Comparison of ENCODE assay signal across 12 cellular contexts in the genomic region with DNA sequence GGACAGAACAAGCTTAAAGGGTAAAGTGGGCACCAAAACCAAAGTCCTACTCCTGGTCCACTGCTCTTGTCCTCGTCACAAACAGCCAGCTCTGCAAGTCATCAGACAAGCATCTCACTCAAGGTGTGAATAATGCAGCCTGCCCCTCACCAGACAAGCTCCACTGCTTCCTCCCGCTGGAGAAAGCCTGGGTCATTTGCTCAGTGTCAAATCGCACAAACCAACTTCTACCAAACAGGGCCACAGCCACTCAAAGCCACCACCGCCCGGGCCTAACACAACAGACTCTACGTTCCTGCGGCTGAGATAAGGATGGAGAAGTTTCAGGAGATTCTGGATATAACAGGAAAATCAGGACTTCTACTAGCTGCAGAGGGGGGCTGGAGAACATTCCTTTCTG. TPM values are rescaled to one million over a fixed set of nuclear protein-coding genes. Genes with fewer than 3 reads are reported as not detected.
DNase-seq lines count a peak whose midpoint lies in the region; ATAC-seq, FAIRE-seq and TF ChIP-seq lines count a peak whose summit lies in the region.
"Had no signal": no experiment of that assay in that cellular context is flagged by ENCODE, and none has a peak within 500 bp of the region (broad histone marks: within the 10 kb centered on the region; RNA-seq: fewer than 3 reads in every experiment).

No MANE protein-coding gene starts in this region.

- H4K20me1 ChIP-seq in BLaER1 treated with 17β-estradiol and CSF1 and Interleukin-3, amounts not matched to agents 10 nM and 100 nM, result peaks cover 20 to 71% (median 42%) of the 10 kb centered on the region in 11 experiments; a peak in 19 of 22 replicates
- H4K20me1 ChIP-seq in H9 (ENCODE audit: control insufficient read depth, insufficient read depth, insufficient read length) (peaks cover 5% of the 10 kb centered on the region), mammary epithelial cell (ENCODE audit: insufficient read depth, low read length) (no peaks in the 10 kb centered on the region)

- H3K9me3 ChIP-seq in BLaER1 treated with 17β-estradiol and CSF1 and Interleukin-3, amounts not matched to agents 10 nM and 100 nM (replicated peaks in 1 of 11), result no peaks in the 10 kb centered on the region
- no peaks in the 10 kb centered on the region for H3K9me3 ChIP-seq in H9 (ENCODE audit: control insufficient read depth, low read depth, low read length)
- no peaks in the 10 kb centered on the region for H3K9me3 ChIP-seq in mammary epithelial cell (replicated peaks; ENCODE audit: insufficient read depth, low read length)
- no peaks in the 10 kb centered on the region for H3K9me3 ChIP-seq in Peyer's patch

- WGBS in H9 (ENCODE audit: extremely low coverage, insufficient read length, low lambda C conversion rate), result no CpG with 5 or more reads among the region's 7 CpGs
- 34% methylated on average over 7 of the region's 7 CpGs for WGBS in mammary epithelial cell (ENCODE audit: low coverage, missing lambda C conversion rate)

- peak overlapping the region; percentile 89 to 100 (median 99); a peak in 21 of 22 replicates for H3K4me2 ChIP-seq in BLaER1 treated with 17β-estradiol and CSF1 and Interleukin-3, amounts not matched to agents 10 nM and 100 nM
- no peak overlapping the region for H3K4me2 ChIP-seq in H9 (ENCODE audit: insufficient read depth, insufficient read length, low read length)
- peak overlapping the region; percentile 98 for H3K4me2 ChIP-seq in mammary epithelial cell (ENCODE audit: insufficient read depth, low read depth, low read length)

- no peak overlapping the region for H2BK20ac ChIP-seq in H9 (ENCODE audit: low read depth, low read length, poor library complexity, severe bottlenecking)

- peaks cover 58 to 67% (median 63%) of the 10 kb centered on the region in 3 experiments for H3K36me3 Mint-ChIP-seq in H9 (ENCODE audit: insufficient read depth in 1 of 3, low read depth in 3 of 3)
- H3K36me3 Mint-ChIP-seq in natural killer cell treated with Interleukin-12 subunit alpha and Interleukin-12 subunit beta and Interleukin-15 and Interleukin-18, amount 100 ng/mL, for 72 hours, result peaks cover 51% of the 10 kb centered on the region

- H2BK120ac ChIP-seq in H9 (ENCODE audit: low read depth, low read length, poor library complexity, severe bottlenecking), result no peak overlapping the region

- H3K9ac ChIP-seq in BLaER1 treated with 17β-estradiol and CSF1 and Interleukin-3, amounts not matched to agents 10 nM and 100 nM, result peak overlapping the region in 1 of 11 experiments; percentile 78; a peak in 1 of 22 replicates
- H3K9ac ChIP-seq in H9 (ENCODE audit: extremely low read depth, insufficient read length, low read length), result no peak overlapping the region
- no peak overlapping the region for H3K9ac ChIP-seq in mammary epithelial cell (ENCODE audit: insufficient read depth, low read length)

- no peak overlapping the region for H3K27ac ChIP-seq in BLaER1 treated with 17β-estradiol and CSF1 and Interleukin-3, amounts not matched to agents 10 nM and 100 nM
- H3K27ac ChIP-seq in H9 (ENCODE audit: insufficient read length, low read depth, low read length) (no peak overlapping the region), mammary epithelial cell (ENCODE audit: insufficient read depth, low read depth, low read length) (no peak overlapping the region), Peyer's patch (no peak overlapping the region)

- no peaks in the 10 kb centered on the region for H3K9me3 Mint-ChIP-seq in H9
- H3K9me3 Mint-ChIP-seq in natural killer cell treated with Interleukin-12 subunit alpha and Interleukin-12 subunit beta and Interleukin-15 and Interleukin-18, amount 100 ng/mL, for 72 hours, result no peaks in the 10 kb centered on the region

- no peaks in the 10 kb centered on the region for H3K27me3 Mint-ChIP-seq in H9 (ENCODE audit: low read depth)
- H3K27me3 Mint-ChIP-seq in natural killer cell treated with Interleukin-12 subunit alpha and Interleukin-12 subunit beta and Interleukin-15 and Interleukin-18, amount 100 ng/mL, for 72 hours, result no peaks in the 10 kb centered on the region

- H3K36me3 ChIP-seq in BLaER1 treated with 17β-estradiol and CSF1 and Interleukin-3, amounts not matched to agents 10 nM and 100 nM, result peaks cover 47 to 56% (median 51%) of the 10 kb centered on the region in 11 experiments
- peaks cover 12% of the 10 kb centered on the region for H3K36me3 ChIP-seq in mammary epithelial cell (ENCODE audit: insufficient read depth, low read length)
- H3K36me3 ChIP-seq in Peyer's patch, result peaks cover 0 to 45% (median 0%) of the 10 kb centered on the region in 3 donors

- peak overlapping the region; percentile 85 to 89 for H3K4me3 Mint-ChIP-seq in H9
- peak overlapping the region; percentile 90 for H3K4me3 Mint-ChIP-seq in natural killer cell treated with Interleukin-12 subunit alpha and Interleukin-12 subunit beta and Interleukin-15 and Interleukin-18, amount 100 ng/mL, for 72 hours

- dilution Hi-C loops in mammary epithelial cell (cut with HindIII; ENCODE audit: low sequenced_read_pairs), result no loop called here

- peaks cover 40 to 51% of the 10 kb centered on the region in 2 experiments for H3K4me1 Mint-ChIP-seq in H9
- H3K4me1 Mint-ChIP-seq in natural killer cell treated with Interleukin-12 subunit alpha and Interleukin-12 subunit beta and Interleukin-15 and Interleukin-18, amount 100 ng/mL, for 72 hours (ENCODE audit: low read depth in 2 of 2), result peaks cover 71 to 77% of the 10 kb centered on the region in 2 donors

- DNase-seq in H9 (no peak), mammary epithelial cell (peak; percentile 11), Peyer's patch (no peak), HTR-8/SVneo (ENCODE audit: insufficient read length, low spot score) (no peak)
- no peak for DNase-seq in natural killer cell treated with Interleukin-12 subunit alpha and Interleukin-12 subunit beta and Interleukin-15 and Interleukin-18, amount 100 ng/mL, for 72 hours (ENCODE audit: low spot score)
- DNase-seq in activated naive CD4-positive, alpha-beta T cell (lab: John Stamatoyannopoulos, UW), result no peak
- DNase-seq: cerebellar nuclear complex; DMS53; stimulated activated CD4-positive, alpha-beta T cell treated with anti-CD3 and anti-CD28 coated beads, Interleukin-4, amount 100 ng/mL, for 1 hour had no signal

- H2AK5ac ChIP-seq in H9 (ENCODE audit: insufficient read length, low read length), result no peak overlapping the region

- H3K79me1 ChIP-seq in H9 (ENCODE audit: insufficient read depth, low read depth, low read length, poor library complexity, severe bottlenecking), result peaks cover 15% of the 10 kb centered on the region

- no peak for FAIRE-seq in HTR-8/SVneo (lab: Jason Lieb, UNC)
- FAIRE-seq: frontal cortex had no signal

- in situ Hi-C loops in mammary epithelial cell (cut with MboI; ENCODE audit: low sequenced_read_pairs in 2 of 2), result no loop called here

- no peak overlapping the region; the same call in 1 of the 2 replicates for H3K14ac ChIP-seq in H9 (ENCODE audit: insufficient read depth, low read length)

- H3K4ac ChIP-seq in H9 (ENCODE audit: low read depth, low read length), result no peak overlapping the region

- no peak overlapping the region for H4K91ac ChIP-seq in H9 (ENCODE audit: insufficient read length, low read depth, low read length)

- no peak overlapping the region for H3K18ac ChIP-seq in H9 (ENCODE audit: insufficient read length, low read depth, low read length)

- H2BK12ac ChIP-seq in H9 (ENCODE audit: insufficient read length, low read depth, low read length), result no peak overlapping the region

- TF ChIP-seq POLR2A in Peyer's patch (IDR thresholded peaks at IDR 0.05), result no peak

- peak overlapping the region in 1 of 3 experiments; percentile 7; a peak in 1 of 7 replicates for H3K27ac Mint-ChIP-seq in H9
- peak overlapping the region; percentile 80 to 87 for H3K27ac Mint-ChIP-seq in natural killer cell treated with Interleukin-12 subunit alpha and Interleukin-12 subunit beta and Interleukin-15 and Interleukin-18, amount 100 ng/mL, for 72 hours

- H2BK5ac ChIP-seq in H9 (ENCODE audit: insufficient read length, low read length), result no peak overlapping the region

- H3K79me2 ChIP-seq in H9 (ENCODE audit: insufficient read depth, low read length), result peaks cover 41% of the 10 kb centered on the region; the same call in 1 of the 2 replicates
- H3K79me2 ChIP-seq in mammary epithelial cell (ENCODE audit: insufficient read depth, low read length), result peaks cover 39% of the 10 kb centered on the region

- H4K8ac ChIP-seq in H9 (replicated peaks; ENCODE audit: insufficient read length, low read depth, low read length), result no peak overlapping the region

- intact Hi-C loops in mammary epithelial cell (cut with micrococcal nuclease), result loop anchor here (10.0 kb wide), 2 partner anchors 128 to 178 kb away; no protein-coding TSS in a partner anchor

- no peak for ATAC-seq in natural killer cell treated with Interleukin-12 subunit alpha and Interleukin-12 subunit beta and Interleukin-15 and Interleukin-18, amount 100 ng/mL, for 72 hours
- ATAC-seq in HG02623 (IDR thresholded peaks at IDR 0.05; ENCODE audit: unreplicated experiment), result no peak

- no peak overlapping the region for H3K56ac ChIP-seq in H9 (ENCODE audit: insufficient read length, low read depth, low read length)

- no peaks in the 10 kb centered on the region for H3K27me3 ChIP-seq in BLaER1 treated with 17β-estradiol and CSF1 and Interleukin-3, amounts not matched to agents 10 nM and 100 nM
- H3K27me3 ChIP-seq in H9 (ENCODE audit: insufficient read depth, low read length) (no peaks in the 10 kb centered on the region), mammary epithelial cell (ENCODE audit: insufficient read depth, low read length) (no peaks in the 10 kb centered on the region), Peyer's patch (no peaks in the 10 kb centered on the region)

- no peak overlapping the region for H4K5ac ChIP-seq in H9 (ENCODE audit: insufficient read length, low read depth, low read length)

- H2BK15ac ChIP-seq in H9 (ENCODE audit: low read depth, low read length), result no peak overlapping the region

- 0 out of 20 replicates have a peak overlapping the region, but pooled peaks of 1 of the 10 experiments have one; percentile 76 for H3K4me3 ChIP-seq in BLaER1 treated with 17β-estradiol and CSF1 and Interleukin-3, amounts not matched to agents 10 nM and 100 nM
- H3K4me3 ChIP-seq in mammary epithelial cell (replicated peaks in 1 of 3; ENCODE audit: insufficient read depth in 1 of 3, low read depth in 2 of 3, low read length in 3 of 3) (no peak overlapping the region), Peyer's patch (no peak overlapping the region)

- peaks cover 14% of the 10 kb centered on the region for H3K23me2 ChIP-seq in H9 (ENCODE audit: insufficient read length, low read depth, low read length, poor library complexity, severe bottlenecking)

- TF ChIP-seq CTCF in H9 (conservative IDR thresholded peaks at IDR 0.05), result no peak
- TF ChIP-seq CTCF in mammary epithelial cell (conservative IDR thresholded peaks at IDR 0.05 in 1 of 2, IDR thresholded peaks at IDR 0.05 in 1 of 2; ENCODE audit: extremely low read depth in 1 of 2, insufficient read depth in 1 of 2, low read depth in 1 of 2, low read length in 2 of 2), result no peak
- no peak for TF ChIP-seq CTCF in Peyer's patch (IDR thresholded peaks at IDR 0.05)

- CTCF ChIA-PET in mammary epithelial cell (lab: Charles Lee; ENCODE audit: low non-redundant PET), result no interaction called here

- no peak overlapping the region for H3T11ph ChIP-seq in H9 (ENCODE audit: low read length)

- no peak overlapping the region for H2AFZ ChIP-seq in H9 (ENCODE audit: low read length)
- H2AFZ ChIP-seq in mammary epithelial cell (ENCODE audit: low read depth, low read length), result no peak overlapping the region

- peaks cover 28 to 40% (median 35%) of the 10 kb centered on the region in 10 experiments for H3K4me1 ChIP-seq in BLaER1 treated with 17β-estradiol and CSF1 and Interleukin-3, amounts not matched to agents 10 nM and 100 nM
- H3K4me1 ChIP-seq in H9 (ENCODE audit: insufficient read depth, low read length) (peaks cover under 1% of the 10 kb centered on the region; the same call in 1 of the 2 replicates), mammary epithelial cell (ENCODE audit: insufficient read depth, low read length) (peaks cover 32% of the 10 kb centered on the region), Peyer's patch (peaks cover 0 to 36% (median 4%) of the 10 kb centered on the region in 4 donors)

- no TSS peak for BruUV-seq in mammary epithelial cell (replicated peaks; lab: Mats Ljungman, UMichigan)

- no peak overlapping the region for H3K23ac ChIP-seq in H9 (ENCODE audit: insufficient read length, low read depth, low read length)

RNA-seq across cellular contexts. Expression of gene SSBP3, which starts 3.3 kb away (rescaled TPM):
- total RNA-seq in H9 (2021) (119 and 126 TPM in 2 replicates), mammary epithelial cell (10 to 100 TPM; 30.5 to 30.6 TPM), Peyer's patch (10 to 100 TPM; 19.0 to 35.2 (median 33.4) TPM)
- 23.7 TPM for polyA plus RNA-seq in mammary epithelial cell
- 42.6 TPM for polyA minus RNA-seq in mammary epithelial cell
- total RNA-seq in natural killer cell treated with Interleukin-12 subunit alpha and Interleukin-12 subunit beta and Interleukin-15 and Interleukin-18, amount 100 ng/mL, for 72 hours, result 10 to 100 TPM; 59.0 to 92.1 TPM
